9 cellular contexts compared by ENCODE assay signal in the genomic region with DNA sequence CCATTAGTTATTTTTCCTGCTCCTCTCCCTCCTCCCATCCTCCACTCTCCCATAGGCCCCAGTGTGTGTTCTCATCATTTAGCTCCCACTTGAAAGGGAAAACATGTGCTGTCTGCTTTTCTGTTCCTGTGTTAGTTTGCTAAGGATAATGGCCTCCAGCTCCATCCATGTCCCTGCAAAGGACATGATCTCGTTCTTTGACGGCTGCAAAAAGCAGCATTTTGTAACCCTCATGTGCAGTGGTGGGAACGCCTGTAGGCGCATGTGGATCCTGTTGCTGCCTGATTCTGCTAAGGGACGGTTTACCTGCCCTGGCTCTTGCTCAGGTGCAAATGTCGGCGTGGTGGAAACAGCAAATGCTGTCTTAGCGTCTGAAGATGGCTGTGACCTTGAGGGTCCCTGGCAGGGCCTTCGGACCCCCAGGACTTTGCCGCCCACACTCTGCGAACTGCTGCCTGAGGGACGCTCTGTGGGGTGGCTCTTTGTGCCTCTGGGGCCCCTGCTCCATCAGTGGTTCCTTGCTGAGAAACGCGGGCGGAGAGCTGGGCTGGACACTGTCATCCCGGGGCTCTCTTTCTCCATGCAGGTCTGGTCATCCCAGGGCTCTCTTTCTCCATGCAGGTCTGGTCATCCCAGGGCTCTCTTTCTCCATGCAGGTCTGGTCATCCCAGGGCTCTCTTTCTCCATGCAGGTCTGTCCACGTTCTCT. TPM values are rescaled to one million over a fixed set of nuclear protein-coding genes. Genes with fewer than 3 reads are reported as not detected.
DNase-seq lines count a peak whose midpoint lies in the region; ATAC-seq and TF ChIP-seq lines count a peak whose summit lies in the region.
"Had no signal": no experiment of that assay in that cellular context is flagged by ENCODE, and none has a peak within 500 bp of the region (broad histone marks: within the 10 kb centered on the region; RNA-seq: fewer than 3 reads in every experiment).

No MANE protein-coding gene starts in this region.

- peak overlapping the region; percentile 87 for H3K27ac Mint-ChIP-seq in stimulated activated naive CD8-positive, alpha-beta T cell treated with anti-CD3 and anti-CD28 coated beads, Interleukin-15, Interleukin-2, amounts not matched to agents 100 ng/mL and 50 ng/mL, for 24 hours
- peak overlapping the region; percentile 82 to 91 for H3K27ac Mint-ChIP-seq in activated naive CD4-positive, alpha-beta T cell treated with anti-CD3 and anti-CD28 coated beads, Interleukin-2, amount 50 U/mL, for 72 hours

- H3K27me3 ChIP-seq in KMS-11 (ENCODE audit: insufficient read depth, low read depth) (no peaks in the 10 kb centered on the region), upper lobe of right lung (no peaks in the 10 kb centered on the region)
- H3K27me3 ChIP-seq: SJSA1 had no signal

- intact Hi-C loops in upper lobe of right lung (cut with DNase I) (no loop called here), left ventricle myocardium superior (cut with micrococcal nuclease) (no loop called here)

- no peaks in the 10 kb centered on the region for H3K36me3 ChIP-seq in KMS-11 (ENCODE audit: insufficient read depth)
- no peaks in the 10 kb centered on the region for H3K36me3 ChIP-seq in upper lobe of right lung
- H3K36me3 ChIP-seq: SJSA1 had no signal

- no peaks in the 10 kb centered on the region for H3K9me3 ChIP-seq in upper lobe of right lung
- H3K9me3 ChIP-seq: SJSA1 had no signal

- H3K9me3 Mint-ChIP-seq in stimulated activated naive CD8-positive, alpha-beta T cell treated with anti-CD3 and anti-CD28 coated beads, Interleukin-15, Interleukin-2, amounts not matched to agents 100 ng/mL and 50 ng/mL, for 24 hours: no peaks in the 10 kb centered on the region
- H3K9me3 Mint-ChIP-seq in activated naive CD4-positive, alpha-beta T cell treated with anti-CD3 and anti-CD28 coated beads, Interleukin-2, amount 50 U/mL, for 72 hours: no peaks in the 10 kb centered on the region

- H3K9ac ChIP-seq in KMS-11: peak overlapping the region; percentile 71

- H3K4me1 Mint-ChIP-seq in stimulated activated naive CD8-positive, alpha-beta T cell treated with anti-CD3 and anti-CD28 coated beads, Interleukin-15, Interleukin-2, amounts not matched to agents 100 ng/mL and 50 ng/mL, for 24 hours (ENCODE audit: low read depth): peaks cover 53% of the 10 kb centered on the region

- no peak for TF ChIP-seq CTCF in KMS-11 (conservative IDR thresholded peaks at IDR 0.05; ENCODE audit: low read depth, low read length)
- TF ChIP-seq CTCF in upper lobe of right lung (IDR thresholded peaks at IDR 0.05): no peak

- ATAC-seq in stimulated activated naive CD8-positive, alpha-beta T cell treated with anti-CD3 and anti-CD28 coated beads, Interleukin-15, Interleukin-2, amounts not matched to agents 100 U/mL and 50 U/mL, for 24 hours: no peak
- no peak for ATAC-seq in activated naive CD4-positive, alpha-beta T cell treated with anti-CD3 and anti-CD28 coated beads, Interleukin-2, amount 50 U/mL, for 72 hours
- ATAC-seq in upper lobe of right lung (no peak), left ventricle myocardium superior (no peak), GM21717 (IDR thresholded peaks at IDR 0.05; ENCODE audit: unreplicated experiment) (no peak)

- H3K4me3 ChIP-seq in KMS-11 (IDR thresholded peaks at IDR 0.05; ENCODE audit: insufficient read depth, low read depth, low read length): no peak overlapping the region
- H3K4me3 ChIP-seq in upper lobe of right lung: peak overlapping the region; percentile 28
- H3K4me3 ChIP-seq: SJSA1 had no signal

- no peaks in the 10 kb centered on the region for H3K27me3 Mint-ChIP-seq in stimulated activated naive CD8-positive, alpha-beta T cell treated with anti-CD3 and anti-CD28 coated beads, Interleukin-15, Interleukin-2, amounts not matched to agents 100 ng/mL and 50 ng/mL, for 24 hours

- H2AFZ ChIP-seq in KMS-11 (ENCODE audit: low read depth): peak overlapping the region; percentile 68

- H3K4me1 ChIP-seq in KMS-11 (ENCODE audit: low read depth, poor library complexity, severe bottlenecking): peaks cover 41% of the 10 kb centered on the region
- H3K4me1 ChIP-seq in upper lobe of right lung: peaks cover 2% of the 10 kb centered on the region

- no peaks in the 10 kb centered on the region for H3K79me2 ChIP-seq in KMS-11 (ENCODE audit: insufficient read depth, low read depth)

- H3K36me3 Mint-ChIP-seq in stimulated activated naive CD8-positive, alpha-beta T cell treated with anti-CD3 and anti-CD28 coated beads, Interleukin-15, Interleukin-2, amounts not matched to agents 100 ng/mL and 50 ng/mL, for 24 hours (ENCODE audit: low read depth): no peaks in the 10 kb centered on the region
- no peaks in the 10 kb centered on the region for H3K36me3 Mint-ChIP-seq in activated naive CD4-positive, alpha-beta T cell treated with anti-CD3 and anti-CD28 coated beads, Interleukin-2, amount 50 U/mL, for 72 hours

- peak overlapping the region; percentile 79 for H3K4me3 Mint-ChIP-seq in stimulated activated naive CD8-positive, alpha-beta T cell treated with anti-CD3 and anti-CD28 coated beads, Interleukin-15, Interleukin-2, amounts not matched to agents 100 ng/mL and 50 ng/mL, for 24 hours

- DNase-seq in stimulated activated naive CD8-positive, alpha-beta T cell treated with anti-CD3 and anti-CD28 coated beads, Interleukin-15, Interleukin-2, amounts not matched to agents 100 U/mL and 50 U/mL, for 24 hours: no peak
- no peak for DNase-seq in activated naive CD4-positive, alpha-beta T cell treated with anti-CD3 and anti-CD28 coated beads, Interleukin-2, amount 50 U/mL, for 72 hours (ENCODE audit: low spot score in 2 of 2)
- DNase-seq in upper lobe of right lung: peak; percentile 53
- DNase-seq in NCI-H1436 (lab: John Stamatoyannopoulos, UW): no peak
- no peak for DNase-seq in left ventricle myocardium superior

- no peaks in the 10 kb centered on the region for H4K20me1 ChIP-seq in KMS-11 (ENCODE audit: insufficient read depth)

- H3K4me2 ChIP-seq in KMS-11: peak overlapping the region; percentile 91

- H3K27ac ChIP-seq in KMS-11 (peak overlapping the region; percentile 92), upper lobe of right lung (peak overlapping the region; percentile 24)
- H3K27ac ChIP-seq: SJSA1 had no signal

RNA-seq across cellular contexts. Expression of a gene that starts 5.5 kb away (rescaled TPM):
- 10 to 100 TPM; 39.8 to 65.0 TPM for total RNA-seq in activated naive CD4-positive, alpha-beta T cell treated with anti-CD3 and anti-CD28 coated beads, Interleukin-2, amount 50 U/mL, for 72 hours
- total RNA-seq in upper lobe of right lung (33.0 TPM), left ventricle myocardium superior (20.9 TPM)

RNA-seq across cellular contexts. Expression of a gene that starts 9.4 kb away (rescaled TPM):
- total RNA-seq in activated naive CD4-positive, alpha-beta T cell treated with anti-CD3 and anti-CD28 coated beads, Interleukin-2, amount 50 U/mL, for 72 hours: 1 to 10 TPM; 3.9 to 5.6 TPM
- total RNA-seq in upper lobe of right lung (6.0 TPM), left ventricle myocardium superior (2.8 TPM)

RNA-seq across cellular contexts. Expression of a gene that starts 15.3 kb away (rescaled TPM):
- total RNA-seq in activated naive CD4-positive, alpha-beta T cell treated with anti-CD3 and anti-CD28 coated beads, Interleukin-2, amount 50 U/mL, for 72 hours: 10 to 100 TPM; 58.5 to 86.0 TPM
- total RNA-seq in upper lobe of right lung: 55.8 TPM
- 226 TPM for total RNA-seq in left ventricle myocardium superior

RNA-seq across cellular contexts. Expression of a gene that starts 30.6 kb away (rescaled TPM):
- 10 to 100 TPM; 24.1 to 24.2 TPM for total RNA-seq in activated naive CD4-positive, alpha-beta T cell treated with anti-CD3 and anti-CD28 coated beads, Interleukin-2, amount 50 U/mL, for 72 hours
- 21.2 TPM for total RNA-seq in upper lobe of right lung
- 9.3 TPM for total RNA-seq in left ventricle myocardium superior

RNA-seq across cellular contexts. Expression of a gene that starts 36.0 kb away (rescaled TPM):
- total RNA-seq in activated naive CD4-positive, alpha-beta T cell treated with anti-CD3 and anti-CD28 coated beads, Interleukin-2, amount 50 U/mL, for 72 hours: not detected
- not detected for total RNA-seq in upper lobe of right lung
- not detected for total RNA-seq in left ventricle myocardium superior
- total RNA-seq: SJSA1 had no signal
